32 cellular contexts compared by ENCODE assay signal in genomic region chr13:94292323-94292640, GRCh38.
"Had no signal": no experiment of that assay in that cellular context is flagged by ENCODE, and none has a peak within 500 bp of the region (broad histone marks: within the 10 kb centered on the region; RNA-seq: fewer than 3 reads in every experiment).

No MANE protein-coding gene starts in this region.

- H3K4me1 ChIP-seq: adrenal gland, ascending aorta, breast epithelium, colonic mucosa, esophagus squamous epithelium, gastroesophageal sphincter, heart right ventricle had no signal

- H3K9me3 Mint-ChIP-seq: activated B cell treated with CpG ODN at 0.5 μM for 24 hours; activated CD8-positive, alpha-beta T cell treated with anti-CD3 and anti-CD28 coated beads for 36 hours; activated naive CD8-positive, alpha-beta T cell treated with anti-CD3 and anti-CD28 coated beads for 36 hours; activated naive CD8-positive, alpha-beta T cell treated with anti-CD3 and anti-CD28 coated beads, Interleukin-2, amount 50 U/mL, for 24 hours; brain; T-cell; T-helper 1 cell treated with Interleukin-12 subunit alpha and Interleukin-12 subunit beta and Interleukin-4 antibody, amounts not matched to agents 30 μg/mL and 1 μg/mL, for 36 hours; T-helper 2 cell treated with Interferon-gamma antibody and Interleukin-4, amounts not matched to agents 5 μg/mL and 100 μg/mL, for 36 hours had no signal

- H3K4me3 ChIP-seq: adrenal gland, ascending aorta, breast epithelium, cardiac muscle cell, colonic mucosa, esophagus squamous epithelium, gastroesophageal sphincter, heart right ventricle had no signal

- H3K4me1 Mint-ChIP-seq: activated B cell treated with CpG ODN at 0.5 μM for 24 hours, brain had no signal

- DNase-seq: activated B cell treated with CpG ODN at 0.5 μM for 24 hours; activated CD4-positive, alpha-beta T cell treated with anti-CD3 and anti-CD28 coated beads for 48 hours; activated CD4-positive, alpha-beta T cell treated with anti-CD3 and anti-CD28 coated beads, Interleukin-2, amount 50 U/mL, for 1 hour; activated CD4-positive, alpha-beta T cell treated with anti-CD3 and anti-CD28 coated beads, Interleukin-2, amount 50 U/mL, for 48 hours; activated CD8-positive, alpha-beta memory T cell treated with anti-CD3 and anti-CD28 coated beads for 24 hours; activated CD8-positive, alpha-beta T cell treated with anti-CD3 and anti-CD28 coated beads for 36 hours; activated gamma-delta T cell; activated naive CD4-positive, alpha-beta T cell; activated naive CD4-positive, alpha-beta T cell treated with anti-CD3 and anti-CD28 coated beads, Interleukin-2, amount 50 U/mL, for 16 hours; activated naive CD8-positive, alpha-beta T cell treated with anti-CD3 and anti-CD28 coated beads for 36 hours; activated naive CD8-positive, alpha-beta T cell treated with anti-CD3 and anti-CD28 coated beads, Interleukin-2, amount 50 U/mL, for 24 hours; activated T-cell treated with anti-CD3 and anti-CD28 coated beads, Interleukin-2, amount 50 U/mL, for 48 hours; adrenal gland; central memory CD4-positive, alpha-beta T cell; cerebellar nuclear complex; colonic mucosa; effector CD8-positive, alpha-beta T cell; esophagus squamous epithelium; foreskin melanocyte; heart right ventricle; T-cell; T1000; WERI-Rb-1 had no signal

- H3K4me3 Mint-ChIP-seq: activated B cell treated with CpG ODN at 0.5 μM for 24 hours; activated CD8-positive, alpha-beta T cell treated with anti-CD3 and anti-CD28 coated beads for 36 hours; activated naive CD8-positive, alpha-beta T cell treated with anti-CD3 and anti-CD28 coated beads for 36 hours; activated naive CD8-positive, alpha-beta T cell treated with anti-CD3 and anti-CD28 coated beads, Interleukin-2, amount 50 U/mL, for 24 hours; brain; T-cell; T-helper 1 cell treated with Interleukin-12 subunit alpha and Interleukin-12 subunit beta and Interleukin-4 antibody, amounts not matched to agents 30 μg/mL and 1 μg/mL, for 36 hours; T-helper 2 cell treated with Interferon-gamma antibody and Interleukin-4, amounts not matched to agents 5 μg/mL and 100 μg/mL, for 36 hours had no signal

- H3K27me3 ChIP-seq: adrenal gland, ascending aorta, breast epithelium, cardiac muscle cell, colonic mucosa, esophagus squamous epithelium, gastroesophageal sphincter, heart right ventricle had no signal

- H3K36me3 ChIP-seq: adrenal gland, ascending aorta, breast epithelium, cardiac muscle cell, colonic mucosa, esophagus squamous epithelium, gastroesophageal sphincter, heart right ventricle had no signal

- ATAC-seq: activated CD4-positive, CD25-positive, alpha-beta regulatory T cell treated with anti-CD3 and anti-CD28 coated beads, Interleukin-2, amount 50 U/mL, for 24 hours; activated CD8-positive, alpha-beta T cell treated with anti-CD3 and anti-CD28 coated beads for 36 hours; activated naive CD8-positive, alpha-beta T cell treated with anti-CD3 and anti-CD28 coated beads, Interleukin-2, amount 50 U/mL, for 24 hours; gastroesophageal sphincter; heart right ventricle; T-cell had no signal

- H3K9me3 ChIP-seq: adrenal gland, ascending aorta, breast epithelium, colonic mucosa, esophagus squamous epithelium, gastroesophageal sphincter, heart right ventricle had no signal

- H3K27ac ChIP-seq: adrenal gland, ascending aorta, breast epithelium, cardiac muscle cell, colonic mucosa, epithelial cell of prostate, esophagus squamous epithelium, gastroesophageal sphincter, heart right ventricle, WERI-Rb-1 had no signal

- H3K27me3 Mint-ChIP-seq: activated B cell treated with CpG ODN at 0.5 μM for 24 hours; activated CD8-positive, alpha-beta T cell treated with anti-CD3 and anti-CD28 coated beads for 36 hours; activated naive CD8-positive, alpha-beta T cell treated with anti-CD3 and anti-CD28 coated beads for 36 hours; activated naive CD8-positive, alpha-beta T cell treated with anti-CD3 and anti-CD28 coated beads, Interleukin-2, amount 50 U/mL, for 24 hours; brain; T-cell had no signal

- H3K27ac Mint-ChIP-seq: activated B cell treated with CpG ODN at 0.5 μM for 24 hours; activated CD8-positive, alpha-beta T cell treated with anti-CD3 and anti-CD28 coated beads for 36 hours; activated naive CD8-positive, alpha-beta T cell treated with anti-CD3 and anti-CD28 coated beads for 36 hours; activated naive CD8-positive, alpha-beta T cell treated with anti-CD3 and anti-CD28 coated beads, Interleukin-2, amount 50 U/mL, for 24 hours; brain; T-cell; T-helper 1 cell treated with Interleukin-12 subunit alpha and Interleukin-12 subunit beta and Interleukin-4 antibody, amounts not matched to agents 30 μg/mL and 1 μg/mL, for 36 hours; T-helper 2 cell treated with Interferon-gamma antibody and Interleukin-4, amounts not matched to agents 5 μg/mL and 100 μg/mL, for 36 hours had no signal

- H3K36me3 Mint-ChIP-seq: activated naive CD8-positive, alpha-beta T cell treated with anti-CD3 and anti-CD28 coated beads for 36 hours; brain; T-cell had no signal
